In genomic region chr1:164361927-164362326, GRCh38 we compare ENCODE assay signal across 28 cellular contexts.
"Had no signal": no experiment of that assay in that cellular context is flagged by ENCODE, and none has a peak within 500 bp of the region (broad histone marks: within the 10 kb centered on the region; RNA-seq: fewer than 3 reads in every experiment).

No MANE protein-coding gene starts in this region.

- ATAC-seq: activated CD4-positive, alpha-beta T cell treated with anti-CD3 and anti-CD28 coated beads for 36 hours; activated CD8-positive, alpha-beta memory T cell treated with anti-CD3 and anti-CD28 coated beads, Interleukin-2, amount 10 ng/mL, durations not matched to agents 7 days and 5 days; activated CD8-positive, alpha-beta T cell treated with anti-CD3 and anti-CD28 coated beads, Interleukin-2, amount 10 ng/mL, durations not matched to agents 7 days and 5 days; activated naive CD4-positive, alpha-beta T cell treated with anti-CD3 and anti-CD28 coated beads, Interleukin-2, amount 50 U/mL, for 72 hours; activated T-cell treated with anti-CD3 and anti-CD28 coated beads, Interleukin-2, amount 50 U/mL, for 72 hours; esophagus mucosa; foreskin keratinocyte; gastrocnemius medialis; T-helper 17 cell had no signal

- H3K36me3 ChIP-seq: ascending aorta, breast epithelium, cardiac muscle cell, gastrocnemius medialis had no signal

- DNase-seq: activated CD4-positive, alpha-beta memory T cell treated with anti-CD3 and anti-CD28 coated beads for 36 hours; activated CD4-positive, alpha-beta T cell treated with anti-CD3 and anti-CD28 coated beads for 36 hours; activated CD4-positive, alpha-beta T cell treated with anti-CD3 and anti-CD28 coated beads, Interleukin-2, amount 10 ng/mL, durations not matched to agents 24 days and 14 days; activated CD4-positive, CD25-positive, alpha-beta regulatory T cell; activated CD4-positive, CD25-positive, alpha-beta regulatory T cell treated with anti-CD3 and anti-CD28 coated beads, Interleukin-2, amount 50 U/mL, for 72 hours; activated CD8-positive, alpha-beta memory T cell treated with anti-CD3 and anti-CD28 coated beads, Interleukin-2, amount 10 ng/mL, durations not matched to agents 7 days and 5 days; activated CD8-positive, alpha-beta memory T cell treated with anti-CD3 and anti-CD28 coated beads, Interleukin-2, amount 50 U/mL, for 4 hours; activated CD8-positive, alpha-beta T cell treated with anti-CD3 and anti-CD28 coated beads, Interleukin-2, amount 10 ng/mL, durations not matched to agents 7 days and 5 days; activated gamma-delta T cell; activated naive CD4-positive, alpha-beta T cell; activated naive CD4-positive, alpha-beta T cell treated with anti-CD3 and anti-CD28 coated beads, Interleukin-2, amount 10 ng/mL, durations not matched to agents 7 days and 5 days; activated naive CD8-positive, alpha-beta T cell treated with anti-CD3 and anti-CD28 coated beads, Interleukin-2, amount 10 ng/mL, durations not matched to agents 7 days and 5 days; activated T-cell treated with anti-CD3 and anti-CD28 coated beads, Interleukin-2, amount 50 U/mL, for 24 hours; activated T-cell treated with anti-CD3 and anti-CD28 coated beads, Interleukin-2, amount 50 U/mL, for 72 hours; dorsolateral prefrontal cortex; effector memory CD4-positive, alpha-beta T cell; endodermal cell; foreskin keratinocyte; gastrocnemius medialis; T-helper 1 cell; T-helper 17 cell; T1000 had no signal

- H3K27me3 ChIP-seq: ascending aorta, breast epithelium, cardiac muscle cell, foreskin keratinocyte, gastrocnemius medialis had no signal

- H3K4me3 ChIP-seq: ascending aorta, breast epithelium, cardiac muscle cell, coronary artery, dorsolateral prefrontal cortex, gastrocnemius medialis had no signal

- H3K4me1 ChIP-seq: ascending aorta, breast epithelium, foreskin keratinocyte, gastrocnemius medialis had no signal

- H3K27ac ChIP-seq: ascending aorta, breast epithelium, cardiac muscle cell, coronary artery, dorsolateral prefrontal cortex, foreskin keratinocyte, gastrocnemius medialis had no signal
